In genomic region chr13:98875146-98875729, GRCh38 we compare ENCODE assay signal across 9 cellular contexts.
DNase-seq lines count a peak whose midpoint lies in the region; ATAC-seq and TF ChIP-seq lines count a peak whose summit lies in the region.
"Had no signal": no experiment of that assay in that cellular context is flagged by ENCODE, and none has a peak within 500 bp of the region (broad histone marks: within the 10 kb centered on the region; RNA-seq: fewer than 3 reads in every experiment).

No MANE protein-coding gene starts in this region.

- H3K27me3 ChIP-seq in testis = no peaks in the 10 kb centered on the region

- H3K4me1 Mint-ChIP-seq in activated naive CD8-positive, alpha-beta T cell treated with anti-CD3 and anti-CD28 coated beads, Interleukin-2, amount 10 ng/mL, durations not matched to agents 7 days and 5 days = peaks cover 21% of the 10 kb centered on the region

- peak overlapping the region; percentile 70 for H3K27ac Mint-ChIP-seq in activated naive CD8-positive, alpha-beta T cell treated with anti-CD3 and anti-CD28 coated beads, Interleukin-2, amount 10 ng/mL, durations not matched to agents 7 days and 5 days

- ATAC-seq in GM18502 (IDR thresholded peaks at IDR 0.05; ENCODE audit: poor library complexity, unreplicated experiment) (peak; percentile 91), HG03095 (IDR thresholded peaks at IDR 0.05; ENCODE audit: unreplicated experiment) (peak; percentile 91)
- ATAC-seq in activated naive CD8-positive, alpha-beta T cell treated with anti-CD3 and anti-CD28 coated beads, Interleukin-2, amount 10 ng/mL, durations not matched to agents 7 days and 5 days (ENCODE audit: low read depth) = peak; percentile 57

- peaks cover 15% of the 10 kb centered on the region for H3K9me3 Mint-ChIP-seq in activated naive CD8-positive, alpha-beta T cell treated with anti-CD3 and anti-CD28 coated beads, Interleukin-2, amount 10 ng/mL, durations not matched to agents 7 days and 5 days

- peak overlapping the region; percentile 10 for H3K4me3 Mint-ChIP-seq in activated naive CD8-positive, alpha-beta T cell treated with anti-CD3 and anti-CD28 coated beads, Interleukin-2, amount 10 ng/mL, durations not matched to agents 7 days and 5 days

- H3K36me3 ChIP-seq in testis (ENCODE audit: low read depth, missing control alignments) = no peaks in the 10 kb centered on the region

- 37 to 70% methylated on average over 1 of the region's 1 CpG for WGBS in testis, 2 donors

- DNase-seq in GM20000 (ENCODE audit: low spot score) (peak; percentile 48), posterior cingulate gyrus (no peak), islet precursor cell (no peak), testis (no peak)
- DNase-seq in activated naive CD8-positive, alpha-beta T cell treated with anti-CD3 and anti-CD28 coated beads, Interleukin-2, amount 10 ng/mL, durations not matched to agents 7 days and 5 days = no peak
- no peak for DNase-seq in stimulated activated CD4-positive, alpha-beta T cell treated with anti-CD3 and anti-CD28 coated beads, Interleukin-15, amount 100 ng/mL, for 24 hours
- DNase-seq: NCI-H524 had no signal

- TF ChIP-seq CTCF in GM20000 (IDR thresholded peaks at IDR 0.05; ENCODE audit: extremely low read depth, missing control alignments) (no peak), testis (IDR thresholded peaks at IDR 0.05) (no peak)

- no peak overlapping the region for H3K27ac ChIP-seq in testis

- peaks cover 66% of the 10 kb centered on the region for H3K36me3 Mint-ChIP-seq in activated naive CD8-positive, alpha-beta T cell treated with anti-CD3 and anti-CD28 coated beads, Interleukin-2, amount 10 ng/mL, durations not matched to agents 7 days and 5 days

- intact Hi-C loops in posterior cingulate gyrus (cut with DNase I) (no loop called here), testis (cut with DNase I; ENCODE audit: low total_unique reads) (no loop called here)

- POLR2A ChIA-PET in activated naive CD8-positive, alpha-beta T cell treated with anti-CD3 and anti-CD28 coated beads, Interleukin-2, amount 10 ng/mL, durations not matched to agents 7 days and 5 days (lab: Charles Lee) = interaction anchor here (1.0 kb wide), 1 partner anchor 171 kb away, joined by 3 read pairs; no protein-coding TSS in a partner anchor

- H3K9me3 ChIP-seq in testis = no peaks in the 10 kb centered on the region

- no peaks in the 10 kb centered on the region for H3K4me1 ChIP-seq in testis

- H3K4me3 ChIP-seq in testis = no peak overlapping the region

- H3K27me3 Mint-ChIP-seq in activated naive CD8-positive, alpha-beta T cell treated with anti-CD3 and anti-CD28 coated beads, Interleukin-2, amount 10 ng/mL, durations not matched to agents 7 days and 5 days = no peaks in the 10 kb centered on the region

- TF ChIP-seq POLR2A in testis (IDR thresholded peaks at IDR 0.05) = no peak
